ENCODE assay signal across 12 cellular contexts in genomic region chr10:124387078-124387874, GRCh38. TPM values are rescaled to one million over a fixed set of nuclear protein-coding genes. Genes with fewer than 3 reads are reported as not detected.
DNase-seq lines count a peak whose midpoint lies in the region; ATAC-seq, FAIRE-seq and TF ChIP-seq lines count a peak whose summit lies in the region.
"Had no signal": no experiment of that assay in that cellular context is flagged by ENCODE, and none has a peak within 500 bp of the region (broad histone marks: within the 10 kb centered on the region; RNA-seq: fewer than 3 reads in every experiment).

No MANE protein-coding gene starts in this region.

- H3K9me1 ChIP-seq in keratinocyte (ENCODE audit: control insufficient read depth, extremely low read depth, insufficient read depth, low read length) = no peaks in the 10 kb centered on the region

- no peak for TF ChIP-seq RAD21 in A549 (conservative IDR thresholded peaks at IDR 0.05 in 1 of 2, IDR thresholded peaks at IDR 0.05 in 1 of 2)

- H3K9me3 ChIP-seq in A549 (no peaks in the 10 kb centered on the region), keratinocyte (ENCODE audit: control insufficient read depth, low read depth, low read length) (no peaks in the 10 kb centered on the region), adrenal gland (replicated peaks in 1 of 3) (no peaks in the 10 kb centered on the region)
- H3K9me3 ChIP-seq: uterus had no signal

- H3K27ac ChIP-seq in A549 = no peak overlapping the region
- no peak overlapping the region for H3K27ac ChIP-seq in RWPE1
- no peak overlapping the region for H3K27ac ChIP-seq in keratinocyte (ENCODE audit: control insufficient read depth, insufficient read depth, low read length)
- H3K27ac ChIP-seq in caudate nucleus (ENCODE audit: low read depth, low read length) = no peak overlapping the region
- H3K27ac ChIP-seq in adrenal gland = no peak overlapping the region
- H3K27ac ChIP-seq: SK-N-MC, uterus had no signal

- TF ChIP-seq EP300 in A549 (IDR thresholded peaks at IDR 0.05) = no peak

- TF ChIP-seq POLR2A in A549 (IDR thresholded peaks at IDR 0.05; ENCODE audit: low read length) = no peak
- TF ChIP-seq POLR2A in adrenal gland (IDR thresholded peaks at IDR 0.05) = no peak

- TF ChIP-seq CTCF in A549 (IDR thresholded peaks at IDR 0.05) (no peak), RWPE1 (conservative IDR thresholded peaks at IDR 0.05; ENCODE audit: low read depth) (peak; percentile 26; the same call in 1 of the 2 replicates), keratinocyte (optimal IDR thresholded peaks at IDR 0.05 in 1 of 3, IDR thresholded peaks at IDR 0.05 in 1 of 3, conservative IDR thresholded peaks at IDR 0.05 in 1 of 3; ENCODE audit: extremely low read depth in 1 of 3, insufficient read depth in 2 of 3, low read length in 3 of 3) (peak; percentile 22 to 45 (median 27)), adrenal gland (IDR thresholded peaks at IDR 0.05) (no peak)

- no peaks in the 10 kb centered on the region for H4K20me1 ChIP-seq in keratinocyte (ENCODE audit: control insufficient read depth, extremely low read depth, insufficient read depth, low read length)

- no peak overlapping the region for H3K9ac ChIP-seq in keratinocyte (ENCODE audit: control insufficient read depth, extremely low read depth, insufficient read depth, low read length)

- no peak overlapping the region for H3K4me2 ChIP-seq in A549
- no peak overlapping the region for H3K4me2 ChIP-seq in keratinocyte (ENCODE audit: control insufficient read depth, extremely low read depth, insufficient read depth, low read depth, low read length)

- no peaks in the 10 kb centered on the region; the same call in 2 of the 3 replicates for H3K4me1 ChIP-seq in A549
- peaks cover 8% of the 10 kb centered on the region for H3K4me1 ChIP-seq in keratinocyte (ENCODE audit: control insufficient read depth, extremely low read depth, insufficient read depth, low read length)
- H3K4me1 ChIP-seq in adrenal gland (replicated peaks in 1 of 2) = peaks cover 5 to 8% of the 10 kb centered on the region in 2 donors

- H2AFZ ChIP-seq in keratinocyte (ENCODE audit: control insufficient read depth, low read length) = no peak overlapping the region

- H3K4me3 ChIP-seq in A549 (no peak overlapping the region), keratinocyte (ENCODE audit: control insufficient read depth in 2 of 3, extremely low read depth in 1 of 3, insufficient read depth in 2 of 3, low read depth in 1 of 3, low read length in 3 of 3) (no peak overlapping the region), adrenal gland (no peak overlapping the region)
- H3K4me3 ChIP-seq: SK-N-MC, uterus had no signal

- H3K36me3 ChIP-seq in keratinocyte (ENCODE audit: control insufficient read depth in 2 of 2, extremely low read depth in 1 of 2, insufficient read depth in 2 of 2, low read length in 2 of 2) = no peaks in the 10 kb centered on the region
- H3K36me3 ChIP-seq in adrenal gland (replicated peaks in 1 of 2) = no peaks in the 10 kb centered on the region
- H3K36me3 ChIP-seq: uterus had no signal

- ATAC-seq in A549 = peak in 1 of 2 experiments; percentile 19; a peak in 1 of 6 replicates

- dilution Hi-C loops in keratinocyte (cut with MboI; ENCODE audit: extremely low pct_ligation_motif_present, low sequenced_read_pairs) = loop anchor here (25.0 kb wide), 1 partner anchor 400 kb away; no protein-coding TSS in a partner anchor

- DNase-seq in A549 (ENCODE audit: low read depth in 1 of 2, low spot score in 1 of 2) = peak; percentile 26 to 63
- DNase-seq in COLO668 (lab: John Stamatoyannopoulos, UW; ENCODE audit: unreplicated experiment) = peak; percentile 4
- DNase-seq in RWPE1 (ENCODE audit: low spot score) = peak; percentile 55
- DNase-seq in keratinocyte (ENCODE audit: low read depth, low spot score) = no peak
- no peak for DNase-seq in caudate nucleus (lab: John Stamatoyannopoulos, UW)
- DNase-seq in activated CD4-positive, CD25-positive, alpha-beta regulatory T cell (lab: John Stamatoyannopoulos, UW) = no peak
- DNase-seq in activated T-cell treated with anti-CD3 and anti-CD28 coated beads for 4 hours = no peak
- DNase-seq in adrenal gland = no peak
- DNase-seq: activated naive CD8-positive, alpha-beta T cell treated with anti-CD3 and anti-CD28 coated beads, Interleukin-2, amount 10 ng/mL, durations not matched to agents 7 days and 5 days; effector CD4-positive, alpha-beta T cell; uterus had no signal

- CTCF ChIA-PET in A549 (lab: Yijun Ruan, JAX) = interaction anchor here (1.2 to 24.7 kb wide), 3 partner anchors 115 to 805 kb away, joined by 3 to 581 read pairs (median 3); no protein-coding TSS in a partner anchor
- CTCF ChIA-PET in RWPE1 (lab: Yijun Ruan, JAX) = interaction anchor here (0.7 to 8.0 kb wide), 4 partner anchors 87 to 1343 kb away, joined by 3 to 106 read pairs (median 4); no protein-coding TSS in a partner anchor

- WGBS in A549 (ENCODE audit: missing lambda C conversion rate) = 60% methylated on average over 6 of the region's 10 CpGs
- 45 to 83% (median 80%) methylated on average over 3 to 10 of the region's 10 CpGs for WGBS in adrenal gland, 4 donors

- POLR2A ChIA-PET in A549 (lab: Yijun Ruan, JAX) = no interaction called here
- POLR2A ChIA-PET in RWPE1 (lab: Yijun Ruan, JAX; ENCODE audit: low non-redundant PET) = no interaction called here

- no peak for FAIRE-seq in A549 (lab: Jason Lieb, UNC)
- FAIRE-seq in keratinocyte (lab: Jason Lieb, UNC) = no peak

- intact Hi-C loops in adrenal gland (cut with DNase I) = loop anchor here in 1 of 2 donors (10.0 kb wide), 2 partner anchors 292 to 802 kb away; partner anchors contain the start of gene CHST15

- H3K27me3 ChIP-seq in keratinocyte (ENCODE audit: control insufficient read depth, extremely low read depth, insufficient read depth, low read length) (peaks cover 3% of the 10 kb centered on the region), adrenal gland (no peaks in the 10 kb centered on the region)
- H3K27me3 ChIP-seq: uterus had no signal

- no peaks in the 10 kb centered on the region for H3K79me2 ChIP-seq in keratinocyte (ENCODE audit: control insufficient read depth, insufficient read depth, low read length)

TF ChIP-seq in A549, 52 proteins besides CTCF, POLR2A, EP300 and RAD21 (continues in another document):
- TF ChIP-seq MYC (IDR thresholded peaks at IDR 0.05; ENCODE audit: borderline replicate concordance, low read length) (no peak), EHMT2 (IDR thresholded peaks at IDR 0.05; ENCODE audit: low read depth) (no peak), EHF (CRISPR knock-in tag; IDR thresholded peaks at IDR 0.05) (no peak), NR3C1 (IDR thresholded peaks at IDR 0.05) (no peak), ZSCAN20 (CRISPR knock-in tag; IDR thresholded peaks at IDR 0.05) (no peak), ZC3H11A (IDR thresholded peaks at IDR 0.05) (no peak), NPAS2 (CRISPR knock-in tag; IDR thresholded peaks at IDR 0.05; ENCODE audit: borderline replicate concordance) (no peak), ZNF302 (CRISPR knock-in tag; IDR thresholded peaks at IDR 0.05) (no peak), ATOH8 (CRISPR knock-in tag; IDR thresholded peaks at IDR 0.05; ENCODE audit: low read depth) (no peak)
- TF ChIP-seq, protein P1, sequence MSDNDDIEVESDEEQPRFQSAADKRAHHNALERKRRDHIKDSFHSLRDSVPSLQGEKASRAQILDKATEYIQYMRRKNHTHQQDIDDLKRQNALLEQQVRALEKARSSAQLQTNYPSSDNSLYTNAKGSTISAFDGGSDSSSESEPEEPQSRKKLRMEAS (IDR thresholded peaks at IDR 0.05) = no peak

RNA-seq across cellular contexts. Expression of gene OAT, which starts 31.4 kb away (rescaled TPM):
- polyA plus RNA-seq in A549 (2011; rRNA removed) (82.6 and 97.6 TPM in 2 replicates), A549 (2017; fragmentation: RNase III; extraction: RNeasy Plus Mini Kit Qiagen cat#74134 plus additional on column Dnase treatment) (74.5 to 81.3 TPM (median 75.3 TPM) in 3 replicates), keratinocyte (310 to 528 TPM (median 427 TPM) in 3 replicates), adrenal gland (100 to 1,000 TPM in 1 of 3 donors, 10 to 100 TPM in 2; 39.7 to 203 (median 48.9) TPM)
- polyA plus RNA-seq in A549 (2012; cell fraction: cytosol; rRNA removed) = 34.2 and 40.9 TPM in 2 replicates
- polyA plus RNA-seq in A549 (2012; cell fraction: nucleus; rRNA removed) = 20.9 and 43.4 TPM in 2 replicates
- polyA minus RNA-seq in A549 (2011; rRNA and poly(A)+ RNA removed) = 34.0 and 40.0 TPM in 2 replicates
- polyA plus RNA-seq in keratinocyte (2011; ENCODE audit: low read depth) = 38.5 TPM
- polyA plus RNA-seq in keratinocyte (2011; cell fraction: cytosol; rRNA removed) = 212 and 359 TPM in 2 replicates
- polyA plus RNA-seq in keratinocyte (2011; cell fraction: nucleus; rRNA removed) = 329 and 426 TPM in 2 replicates
- 96.8 and 332 TPM in 2 replicates for polyA plus RNA-seq in keratinocyte (2012; ENCODE audit: low replicate concordance)
- polyA minus RNA-seq in keratinocyte = 145 to 269 TPM (median 183 TPM) in 3 replicates
- polyA minus RNA-seq in keratinocyte (2011; cell fraction: cytosol; rRNA and poly(A)+ RNA removed) = 150 TPM
- 149 and 237 TPM in 2 replicates for polyA minus RNA-seq in keratinocyte (2011; cell fraction: nucleus; rRNA and poly(A)+ RNA removed)
- total RNA-seq in adrenal gland = 100 to 1,000 TPM; 134 to 244 (median 180) TPM

Comparison
In these comparisons a context has a peak if more than half of its experiments do, and no peak if none do; other contexts are left out.
1. DNase-seq: peak in A549 (2 of 2), COLO668 (single experiment) and RWPE1 (single experiment); none in keratinocyte (single experiment), caudate nucleus (0 of 61), activated CD4-positive, CD25-positive, alpha-beta regulatory T cell (0 of 4), activated T-cell treated with anti-CD3 and anti-CD28 coated beads for 4 hours (single experiment) and adrenal gland (0 of 7).
2. CTCF ChIP-seq: peak in RWPE1 (single experiment) and keratinocyte (3 of 3); none in A549 (single experiment) and adrenal gland (0 of 6).